2 cellular contexts compared by ENCODE assay signal in genomic region chr3:8846176-8846575, GRCh38.
TF ChIP-seq lines count a peak whose summit lies in the region.

No MANE protein-coding gene starts in this region.

TF ChIP-seq in HCT116, 20 proteins besides CTCF, POLR2A, EP300 and RAD21:
- TF ChIP-seq SIN3A (IDR thresholded peaks at IDR 0.05; ENCODE audit: low read depth) = no peak
- TF ChIP-seq EGR1 (IDR thresholded peaks at IDR 0.05; ENCODE audit: low read depth) = no peak
- TF ChIP-seq FOSL1 (IDR thresholded peaks at IDR 0.05; ENCODE audit: low read depth) = no peak
- no peak for TF ChIP-seq CEBPB (IDR thresholded peaks at IDR 0.05; ENCODE audit: low read depth)
- no peak for TF ChIP-seq POLR2AphosphoS5 (IDR thresholded peaks at IDR 0.05; ENCODE audit: low read depth, low read length)
- no peak for TF ChIP-seq ZNF274 (IDR thresholded peaks at IDR 0.05; ENCODE audit: low read depth, low read length)
- TF ChIP-seq SRF (IDR thresholded peaks at IDR 0.05; ENCODE audit: low read depth) = no peak
- TF ChIP-seq ZBTB33 (IDR thresholded peaks at IDR 0.05; ENCODE audit: extremely low read depth, insufficient replicate concordance, low read length) = no peak
- no peak for TF ChIP-seq ELF1 (IDR thresholded peaks at IDR 0.05; ENCODE audit: borderline replicate concordance, low read depth)
- no peak for TF ChIP-seq JUND (IDR thresholded peaks at IDR 0.05)
- TF ChIP-seq REST (IDR thresholded peaks at IDR 0.05; ENCODE audit: low read depth) = no peak
- TF ChIP-seq ATF3 (IDR thresholded peaks at IDR 0.05) = no peak
- TF ChIP-seq SP1 (IDR thresholded peaks at IDR 0.05; ENCODE audit: low read depth) = no peak
- no peak for TF ChIP-seq YY1 (IDR thresholded peaks at IDR 0.05; ENCODE audit: extremely low read depth, insufficient replicate concordance, low read depth, low read length)
- no peak for TF ChIP-seq TCF7L2 (IDR thresholded peaks at IDR 0.05; ENCODE audit: borderline replicate concordance, extremely low read depth, insufficient read depth, insufficient read length)
- TF ChIP-seq EZH2 (IDR thresholded peaks at IDR 0.05) = no peak
- TF ChIP-seq EZH2phosphoT487 (IDR thresholded peaks at IDR 0.05; ENCODE audit: borderline replicate concordance) = no peak
- TF ChIP-seq CBX3 (IDR thresholded peaks at IDR 0.05; ENCODE audit: low read depth) = no peak

TF ChIP-seq in WTC11, 78 proteins besides CTCF, POLR2A, EP300 and RAD21:
- TF ChIP-seq ZMAT4 (CRISPR knock-in tag; IDR thresholded peaks at IDR 0.05) = no peak
- no peak for TF ChIP-seq AFF4 (CRISPR knock-in tag; IDR thresholded peaks at IDR 0.05; ENCODE audit: borderline replicate concordance)
- TF ChIP-seq TEAD1 (CRISPR knock-in tag; IDR thresholded peaks at IDR 0.05) = no peak
